In genomic region chr14:105042813-105043212, GRCh38 we compare ENCODE assay signal across 17 cellular contexts.
"Had no signal": no experiment of that assay in that cellular context is flagged by ENCODE, and none has a peak within 500 bp of the region (broad histone marks: within the 10 kb centered on the region; RNA-seq: fewer than 3 reads in every experiment).

No MANE protein-coding gene starts in this region.

- H3K4me3 Mint-ChIP-seq: activated naive CD8-positive, alpha-beta T cell treated with anti-CD3 and anti-CD28 coated beads for 36 hours; activated T-helper 1 cell treated with anti-CD3 and anti-CD28 coated beads, Interleukin-12 subunit alpha, Interleukin-12 subunit beta, Interleukin-2, Interleukin-4 antibody, amounts not matched to agents 30 ng/mL and 10 ng/mL and 1 ng/mL, durations not matched to agents 14 hours and 24 hours and 36 hours; mesothelial cell of epicardium; natural killer cell treated with Interleukin-12 subunit alpha and Interleukin-12 subunit beta and Interleukin-15 and Interleukin-18, amount 100 ng/mL, for 72 hours had no signal

- H3K9me3 Mint-ChIP-seq: activated naive CD8-positive, alpha-beta T cell treated with anti-CD3 and anti-CD28 coated beads for 36 hours; activated T-helper 1 cell treated with anti-CD3 and anti-CD28 coated beads, Interleukin-12 subunit alpha, Interleukin-12 subunit beta, Interleukin-2, Interleukin-4 antibody, amounts not matched to agents 30 ng/mL and 10 ng/mL and 1 ng/mL, durations not matched to agents 14 hours and 24 hours and 36 hours; mesothelial cell of epicardium; natural killer cell treated with Interleukin-12 subunit alpha and Interleukin-12 subunit beta and Interleukin-15 and Interleukin-18, amount 100 ng/mL, for 72 hours had no signal

- H3K36me3 Mint-ChIP-seq: activated naive CD8-positive, alpha-beta T cell treated with anti-CD3 and anti-CD28 coated beads for 36 hours; mesothelial cell of epicardium; natural killer cell treated with Interleukin-12 subunit alpha and Interleukin-12 subunit beta and Interleukin-15 and Interleukin-18, amount 100 ng/mL, for 72 hours had no signal

- ATAC-seq: natural killer cell treated with Interleukin-12 subunit alpha and Interleukin-12 subunit beta and Interleukin-15 and Interleukin-18, amount 100 ng/mL, for 72 hours; sciatic nerve had no signal

- H3K27ac ChIP-seq: epithelial cell of prostate had no signal

- H3K27ac Mint-ChIP-seq: activated naive CD8-positive, alpha-beta T cell treated with anti-CD3 and anti-CD28 coated beads for 36 hours; activated T-helper 1 cell treated with anti-CD3 and anti-CD28 coated beads, Interleukin-12 subunit alpha, Interleukin-12 subunit beta, Interleukin-2, Interleukin-4 antibody, amounts not matched to agents 30 ng/mL and 10 ng/mL and 1 ng/mL, durations not matched to agents 14 hours and 24 hours and 36 hours; mesothelial cell of epicardium; natural killer cell treated with Interleukin-12 subunit alpha and Interleukin-12 subunit beta and Interleukin-15 and Interleukin-18, amount 100 ng/mL, for 72 hours had no signal

- DNase-seq: activated CD4-positive, alpha-beta T cell treated with anti-CD3 and anti-CD28 coated beads, Interleukin-2, amount 50 U/mL, for 48 hours; activated naive CD8-positive, alpha-beta T cell treated with anti-CD3 and anti-CD28 coated beads for 36 hours; activated T-cell treated with anti-CD3 and anti-CD28 coated beads for 4 hours; amniotic stem cell; foreskin fibroblast; glutamatergic neuron; hippocampal formation; islet precursor cell; stimulated activated CD4-positive, alpha-beta T cell treated with anti-CD3 and anti-CD28 coated beads, Interleukin-4, amount 100 ng/mL, for 24 hours; stimulated activated naive CD4-positive, alpha-beta T cell had no signal

- H3K4me3 ChIP-seq: lung, smooth muscle cell had no signal
